ENCODE assay signal across 3 cellular contexts in genomic region chr2:175588213-175588612, GRCh38.
A peak's percentile ranks its signal among the peaks of the same experiment; 100 is the strongest.
DNase-seq lines count a peak whose midpoint lies in the region; ATAC-seq, FAIRE-seq and TF ChIP-seq lines count a peak whose summit lies in the region.
"Not testable (repeated sequence)": the region's sequence is repeated elsewhere in the genome, so short reads cannot be mapped to it uniquely, and the experiment has no call there.

No MANE protein-coding gene starts in this region.

- intact Hi-C loops in K562 (cut with micrococcal nuclease); HepG2 (cut with micrococcal nuclease; ENCODE audit: unreplicated experiment): not testable (repeated sequence)

- not testable (repeated sequence) for ATAC-seq in K562, HepG2

- not testable (repeated sequence) for H3K4me1 ChIP-seq in HEK293 (ENCODE audit: control insufficient read depth, insufficient read depth, low read length); K562 (replicated peaks in 1 of 2; ENCODE audit: control insufficient read depth in 2 of 2, insufficient read depth in 2 of 2, low read length in 2 of 2); HepG2 (ENCODE audit: insufficient read depth, low read length)

- H4K20me1 ChIP-seq in K562 (replicated peaks; ENCODE audit: control insufficient read depth, insufficient read depth, low read length); HepG2 (ENCODE audit: insufficient read depth, low read length): not testable (repeated sequence)

- H2AFZ ChIP-seq in K562 (ENCODE audit: low read depth, low read length); HepG2 (ENCODE audit: low read length): not testable (repeated sequence)

- CTCF ChIA-PET in HEK293 (lab: Yijun Ruan, JAX); K562 (lab: Yijun Ruan, JAX; ENCODE audit: low intra/inter-chr PET ratio); HepG2 (lab: Yijun Ruan, JAX; ENCODE audit: low intra/inter-chr PET ratio, low total read pairs): not testable (repeated sequence)

- not testable (repeated sequence) for H3K9me3 ChIP-seq in HEK293 (ENCODE audit: control insufficient read depth, insufficient read depth, low read depth, low read length); K562 (replicated peaks; ENCODE audit: control insufficient read depth, insufficient read depth, low read depth, low read length); HepG2 (ENCODE audit: low read length)

- DNase-seq in K562 (ENCODE audit: extremely low read depth in 1 of 4, low spot score in 3 of 4); HepG2 (ENCODE audit: low spot score): not testable (repeated sequence)

- not testable (repeated sequence) for TF ChIP-seq CTCF in HEK293 (tag by site-specific recombination; IDR thresholded peaks at IDR 0.05); K562 (IDR thresholded peaks at IDR 0.05 in 2 of 3, conservative IDR thresholded peaks at IDR 0.05 in 1 of 3; ENCODE audit: insufficient read depth in 2 of 3, low read depth in 1 of 3, low read length in 3 of 3); HepG2 (CRISPR knock-in tag; IDR thresholded peaks at IDR 0.05)

- FAIRE-seq in K562 (lab: Jason Lieb, UNC); HepG2 (lab: Jason Lieb, UNC): not testable (repeated sequence)

- in situ Hi-C loops in K562 (cut with MboI); HepG2 (cut with HindIII; ENCODE audit: extremely low pct_ligation_motif_present, low pct_unique_long_range_greater_than_20kb): not testable (repeated sequence)

- TF ChIP-seq RAD21 in K562 (CRISPR knock-in tag; conservative IDR thresholded peaks at IDR 0.05 in 1 of 2, IDR thresholded peaks at IDR 0.05 in 1 of 2); HepG2 (CRISPR knock-in tag; IDR thresholded peaks at IDR 0.05): not testable (repeated sequence)

- not testable (repeated sequence) for H3K27ac ChIP-seq in HEK293 (ENCODE audit: extremely low read depth, low read depth, low read length); K562 (ENCODE audit: extremely low read depth, low read depth, low read length); HepG2 (ENCODE audit: extremely low read length, insufficient read depth, low read length)

- not testable (repeated sequence) for H3K9me1 ChIP-seq in K562 (ENCODE audit: control insufficient read depth, insufficient read depth, low read length)

- H3K27me3 ChIP-seq in K562 (ENCODE audit: control insufficient read depth in 2 of 2, insufficient read depth in 2 of 2, low read length in 2 of 2); HepG2 (ENCODE audit: control insufficient read depth in 1 of 2, insufficient read depth in 2 of 2, low read length in 2 of 2): not testable (repeated sequence)

- H3K9ac ChIP-seq in K562 (ENCODE audit: insufficient read depth in 1 of 2, low read depth in 2 of 2, low read length in 2 of 2); HepG2 (ENCODE audit: insufficient read depth, low read depth, low read length): not testable (repeated sequence)

- not testable (repeated sequence) for TF ChIP-seq EP300 in K562 (IDR thresholded peaks at IDR 0.05; ENCODE audit: low read length); HepG2 (IDR thresholded peaks at IDR 0.05; ENCODE audit: low read depth in 2 of 2, low read length in 2 of 2); HepG2 (CRISPR knock-in tag; IDR thresholded peaks at IDR 0.05; ENCODE audit: borderline replicate concordance)

- H3K36me3 ChIP-seq in HEK293 (ENCODE audit: control insufficient read depth in 2 of 2, insufficient read depth in 1 of 2, low read length in 2 of 2); K562 (ENCODE audit: control insufficient read depth, insufficient read depth, low read length); HepG2 (replicated peaks in 1 of 2; ENCODE audit: control insufficient read depth in 1 of 2, insufficient read depth in 2 of 2, low read length in 2 of 2): not testable (repeated sequence)

- POLR2A ChIA-PET in HEK293 (lab: Yijun Ruan, JAX); K562 (lab: Yijun Ruan, JAX); HepG2 (lab: Yijun Ruan, JAX): not testable (repeated sequence)

- H3K4me2 ChIP-seq in K562 (ENCODE audit: insufficient read depth, low read length); HepG2 (ENCODE audit: low read depth, low read length): not testable (repeated sequence)

- no CpG with 5 or more reads among the region's 1 CpG for WGBS in K562 (ENCODE audit: insufficient coverage, low coverage, missing lambda C conversion rate)
- 93% methylated on average over 1 of the region's 1 CpG for WGBS in HepG2 (ENCODE audit: low lambda C conversion rate)

- H3K79me2 ChIP-seq in K562 (ENCODE audit: control insufficient read depth, insufficient read depth, low read length); HepG2 (ENCODE audit: insufficient read depth, low read length): not testable (repeated sequence)

- BruUV-seq in K562 (replicated peaks; lab: Mats Ljungman, UMichigan); HepG2 (replicated peaks; lab: Mats Ljungman, UMichigan): not testable (repeated sequence)

- not testable (repeated sequence) for H3K4me3 ChIP-seq in HEK293 (ENCODE audit: low read depth, low read length); K562; HepG2 (replicated peaks in 1 of 3; ENCODE audit: insufficient read depth in 1 of 3, low read depth in 2 of 3, low read length in 3 of 3)

- TF ChIP-seq POLR2A in K562 (conservative IDR thresholded peaks at IDR 0.05); HepG2 (IDR thresholded peaks at IDR 0.05; ENCODE audit: insufficient read depth in 1 of 2, low read depth in 2 of 2, low read length in 2 of 2): not testable (repeated sequence)

TF ChIP-seq in HEK293, 187 proteins besides CTCF, POLR2A, EP300 and RAD21:
- TF ChIP-seq ZNF146 (tag by site-specific recombination; IDR thresholded peaks at IDR 0.05), result peak; percentile 91

TF ChIP-seq in K562, 482 proteins besides CTCF, POLR2A, EP300 and RAD21:
- TF ChIP-seq BCOR (IDR thresholded peaks at IDR 0.05) (peak; percentile 46; the same call in 1 of the 2 replicates), ZNF146 (CRISPR knock-in tag; IDR thresholded peaks at IDR 0.05; ENCODE audit: unreplicated experiment) (peak; percentile 80), KDM1A (IDR thresholded peaks at IDR 0.05) (peak in 1 of 2 experiments; percentile 22; a peak in 1 of 4 replicates)

TF ChIP-seq in HepG2, 621 proteins besides CTCF, POLR2A, EP300 and RAD21:
- peak; percentile 31; the same call in 1 of the 2 replicates for TF ChIP-seq MNT (IDR thresholded peaks at IDR 0.05)
TF ChIP-seq in HepG2: peak in this region for 1; not testable (repeated sequence) for 620.
